In the genomic region with DNA sequence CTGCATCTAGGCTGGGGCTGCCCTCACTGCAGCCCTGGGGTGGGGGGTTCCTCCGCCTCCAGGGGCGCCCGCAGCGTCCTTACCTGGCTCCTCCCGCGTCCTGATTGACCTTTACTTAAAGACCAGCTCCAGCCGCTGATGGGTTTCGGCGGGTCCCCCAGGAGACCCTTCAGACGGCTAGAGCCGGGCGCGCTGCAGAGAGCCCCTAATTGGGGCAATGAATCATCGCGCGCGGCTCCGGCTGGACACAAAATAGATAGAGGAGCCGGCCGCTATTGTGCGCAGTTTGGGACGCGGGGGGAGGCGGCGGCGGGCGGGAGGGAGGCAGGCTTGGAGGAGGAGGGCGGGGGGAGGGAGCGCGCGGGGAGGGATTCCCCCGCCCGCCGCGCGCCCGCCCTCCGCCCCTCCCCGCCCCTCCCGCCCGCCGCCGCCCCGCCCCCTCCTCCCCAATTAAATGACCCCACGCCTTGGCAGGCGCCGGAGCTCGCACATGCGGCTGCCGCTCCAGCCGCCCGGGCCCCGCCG, we compare ENCODE assay signal across 9 cellular contexts. TPM values are rescaled to one million over a fixed set of nuclear protein-coding genes. Genes with fewer than 3 reads are reported as not detected.
DNase-seq lines count a peak whose midpoint lies in the region; ATAC-seq and TF ChIP-seq lines count a peak whose summit lies in the region.
"Had no signal": no experiment of that assay in that cellular context is flagged by ENCODE, and none has a peak within 500 bp of the region (broad histone marks: within the 10 kb centered on the region; RNA-seq: fewer than 3 reads in every experiment).

No MANE protein-coding gene starts in this region.

- H3K4me2 ChIP-seq in HCT116 (ENCODE audit: low read length), result peak overlapping the region; percentile 80

- peak overlapping the region; percentile 65 for H2AFZ ChIP-seq in HCT116 (ENCODE audit: low read depth, low read length, poor library complexity, severe bottlenecking)

- no peaks in the 10 kb centered on the region for H4K20me1 ChIP-seq in HCT116 (ENCODE audit: insufficient read depth)

- peaks cover 26% of the 10 kb centered on the region for H3K79me2 ChIP-seq in HCT116 (ENCODE audit: insufficient read depth, low read length)

- H3K9me2 ChIP-seq in HCT116 (ENCODE audit: insufficient read depth), result no peaks in the 10 kb centered on the region

- TF ChIP-seq CTCF in BE2C (IDR thresholded peaks at IDR 0.05; ENCODE audit: low read depth, low read length) (no peak; the same call in 1 of the 2 replicates), HCT116 (IDR thresholded peaks at IDR 0.05 in 2 of 3, conservative IDR thresholded peaks at IDR 0.05 in 1 of 3; ENCODE audit: borderline replicate concordance in 1 of 3, insufficient read depth in 1 of 3, low read depth in 2 of 3, low read length in 2 of 3) (0 out of 6 replicates have a peak, but pooled peaks of 2 of the 3 experiments have one; percentile 9 to 19), breast epithelium (IDR thresholded peaks at IDR 0.05) (no peak), lower lobe of right lung (IDR thresholded peaks at IDR 0.05) (no peak)

- intact Hi-C loops in HCT116 (cut with micrococcal nuclease) (no loop called here), breast epithelium (cut with DNase I; ENCODE audit: low total_unique reads) (no loop called here), lower lobe of right lung (cut with DNase I) (no loop called here), aorta (cut with DNase I) (loop anchor here (5.0 to 10.0 kb wide), 3 partner anchors 34 to 54 kb away; a partner anchor contains a TSS)

- POLR2A ChIA-PET in HCT116 (lab: Charles Lee), result no interaction called here

- no peak overlapping the region for H3K27ac ChIP-seq in HCT116 (ENCODE audit: low read depth, low read length)
- H3K27ac ChIP-seq in breast epithelium, result no peak overlapping the region
- H3K27ac ChIP-seq in lower lobe of right lung, result no peak overlapping the region
- H3K27ac ChIP-seq in aorta (ENCODE audit: low read depth in 1 of 2, low read length in 2 of 2), result no peak overlapping the region

- H3K9me3 ChIP-seq in BE2C, result no peaks in the 10 kb centered on the region
- H3K9me3 ChIP-seq in HCT116 (ENCODE audit: control insufficient read depth in 1 of 2, insufficient read depth in 1 of 2, low read depth in 1 of 2, low read length in 2 of 2), result no peaks in the 10 kb centered on the region
- H3K9me3 ChIP-seq in breast epithelium, result no peaks in the 10 kb centered on the region
- H3K9me3 ChIP-seq in lower lobe of right lung, result no peaks in the 10 kb centered on the region
- no peaks in the 10 kb centered on the region for H3K9me3 ChIP-seq in aorta (ENCODE audit: control insufficient read depth, low read length)

- DNase-seq in BE2C, result peak; percentile 78
- DNase-seq in HCT116 (ENCODE audit: low read depth, low spot score), result no peak
- DNase-seq in breast epithelium (ENCODE audit: low spot score in 2 of 2), result no peak
- DNase-seq in lower lobe of right lung, result peak; percentile 48
- DNase-seq in aorta, result peak; percentile 70 to 90
- no peak for DNase-seq in SW 1271 (lab: John Stamatoyannopoulos, UW)
- no peak for DNase-seq in pons (ENCODE audit: low spot score)
- no peak for DNase-seq in activated CD8-positive, alpha-beta memory T cell treated with anti-CD3 and anti-CD28 coated beads, Interleukin-2, amount 50 U/mL, for 48 hours

- H3K4me1 ChIP-seq in BE2C (peaks cover 27% of the 10 kb centered on the region), HCT116 (ENCODE audit: control insufficient read depth in 1 of 2, insufficient read depth in 2 of 2, low read length in 2 of 2) (peaks cover 35 to 54% of the 10 kb centered on the region in 2 experiments), breast epithelium (no peaks in the 10 kb centered on the region), lower lobe of right lung (peaks cover 63% of the 10 kb centered on the region), aorta (ENCODE audit: control insufficient read depth in 1 of 2, insufficient read depth in 2 of 2, low read length in 2 of 2) (no peaks in the 10 kb centered on the region)

- ATAC-seq in HCT116 (peak; percentile 49), lower lobe of right lung (no peak), aorta (ENCODE audit: low FRiP score) (no peak)

- H3K36me3 ChIP-seq in BE2C (no peaks in the 10 kb centered on the region), HCT116 (ENCODE audit: control insufficient read depth in 1 of 2, insufficient read depth in 2 of 2, low read length in 2 of 2) (no peaks in the 10 kb centered on the region), breast epithelium (no peaks in the 10 kb centered on the region), lower lobe of right lung (no peaks in the 10 kb centered on the region), aorta (ENCODE audit: control insufficient read depth in 1 of 2, insufficient read depth in 2 of 2, low read length in 1 of 2) (no peaks in the 10 kb centered on the region)

- no peak for TF ChIP-seq RAD21 in HCT116 (IDR thresholded peaks at IDR 0.05; ENCODE audit: low read depth)

- no peak overlapping the region; the same call in 1 of the 2 replicates for H3K9ac ChIP-seq in HCT116 (ENCODE audit: low read length)

- CTCF ChIA-PET in HCT116 (lab: Charles Lee), result no interaction called here

- WGBS in aorta, 2 donors, result 8 to 16% methylated on average over 18 to 52 of the region's 54 CpGs

- RAD21 ChIA-PET in HCT116 (lab: Charles Lee; ENCODE audit: low non-redundant PET in 1 of 2, low total read pairs in 2 of 2, uncharacterized antibody in 2 of 2, unreplicated experiment in 2 of 2), result no interaction called here

- TF ChIP-seq POLR2A in HCT116 (IDR thresholded peaks at IDR 0.05; ENCODE audit: borderline replicate concordance, extremely low read depth, insufficient read depth, insufficient read length), result no peak
- TF ChIP-seq POLR2A in breast epithelium (IDR thresholded peaks at IDR 0.05), result no peak

- BruUV-seq in HCT116 (replicated peaks; lab: Mats Ljungman, UMichigan), result no TSS peak

- H3K4me3 ChIP-seq in BE2C (ENCODE audit: low read depth, low read length) (peak overlapping the region; percentile 38), HCT116 (replicated peaks in 1 of 2; ENCODE audit: low read depth in 1 of 2, low read length in 2 of 2) (peak overlapping the region; percentile 25 to 45), breast epithelium (peak overlapping the region; percentile 14 to 50 (median 39)), lower lobe of right lung (peak overlapping the region; percentile 42), aorta (ENCODE audit: low read length in 2 of 2) (peak overlapping the region in 1 of 2 donors; percentile 45)

- H3K27me3 ChIP-seq in BE2C (no peaks in the 10 kb centered on the region), HCT116 (ENCODE audit: insufficient read depth, low read length) (no peaks in the 10 kb centered on the region), breast epithelium (peaks cover 0 to 6% of the 10 kb centered on the region in 2 donors), lower lobe of right lung (ENCODE audit: low read depth) (peaks cover 29% of the 10 kb centered on the region), aorta (ENCODE audit: control insufficient read depth in 1 of 2, insufficient read depth in 2 of 2, low read length in 1 of 2) (no peaks in the 10 kb centered on the region)

TF ChIP-seq in HCT116, 20 proteins besides CTCF, POLR2A, EP300 and RAD21:
- TF ChIP-seq CBX3 (IDR thresholded peaks at IDR 0.05; ENCODE audit: low read depth), result no peak
- TF ChIP-seq, protein P1, sequence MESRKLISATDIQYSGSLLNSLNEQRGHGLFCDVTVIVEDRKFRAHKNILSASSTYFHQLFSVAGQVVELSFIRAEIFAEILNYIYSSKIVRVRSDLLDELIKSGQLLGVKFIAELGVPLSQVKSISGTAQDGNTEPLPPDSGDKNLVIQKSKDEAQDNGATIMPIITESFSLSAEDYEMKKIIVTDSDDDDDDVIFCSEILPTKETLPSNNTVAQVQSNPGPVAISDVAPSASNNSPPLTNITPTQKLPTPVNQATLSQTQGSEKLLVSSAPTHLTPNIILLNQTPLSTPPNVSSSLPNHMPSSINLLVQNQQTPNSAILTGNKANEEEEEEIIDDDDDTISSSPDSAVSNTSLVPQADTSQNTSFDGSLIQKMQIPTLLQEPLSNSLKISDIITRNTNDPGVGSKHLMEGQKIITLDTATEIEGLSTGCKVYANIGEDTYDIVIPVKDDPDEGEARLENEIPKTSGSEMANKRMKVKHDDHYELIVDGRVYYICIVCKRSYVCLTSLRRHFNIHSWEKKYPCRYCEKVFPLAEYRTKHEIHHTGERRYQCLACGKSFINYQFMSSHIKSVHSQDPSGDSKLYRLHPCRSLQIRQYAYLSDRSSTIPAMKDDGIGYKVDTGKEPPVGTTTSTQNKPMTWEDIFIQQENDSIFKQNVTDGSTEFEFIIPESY (IDR thresholded peaks at IDR 0.05; ENCODE audit: extremely low read depth, insufficient replicate concordance, low read length), result no peak
- no peak for TF ChIP-seq ELF1 (IDR thresholded peaks at IDR 0.05; ENCODE audit: borderline replicate concordance, low read depth)
- no peak for TF ChIP-seq YY1 (IDR thresholded peaks at IDR 0.05; ENCODE audit: extremely low read depth, insufficient replicate concordance, low read depth, low read length)
- TF ChIP-seq EZH2 (IDR thresholded peaks at IDR 0.05), result no peak

RNA-seq across cellular contexts. Expression of a gene that starts 56.5 kb away (rescaled TPM):
- polyA plus RNA-seq in BE2C (2012; ENCODE audit: insufficient read depth, insufficient read length, low read depth), result not detected
- 0.27 TPM for total RNA-seq in HCT116 (2021; ENCODE audit: unreplicated experiment)
- polyA plus RNA-seq in HCT116 (2012), result 0.20 and 0.21 TPM in 2 replicates
- not detected for total RNA-seq in breast epithelium
- 12.8 TPM for total RNA-seq in lower lobe of right lung
- total RNA-seq in aorta, result under 1 TPM in 1 of 2 donors, not detected in 1; 0.57 TPM
- not detected for polyA plus RNA-seq in aorta
- total RNA-seq: bronchial epithelial cell had no signal

Comparison
In these comparisons a context has a peak if more than half of its experiments do, and no peak if none do; other contexts are left out.
1. DNase-seq: peak in BE2C (single experiment), lower lobe of right lung (single experiment) and aorta (2 of 2); none in HCT116 (single experiment), breast epithelium (0 of 2), SW 1271 (0 of 2), pons (single experiment) and activated CD8-positive, alpha-beta memory T cell treated with anti-CD3 and anti-CD28 coated beads, Interleukin-2, amount 50 U/mL, for 48 hours (single experiment).
2. CTCF ChIP-seq: peak in HCT116 (2 of 3); none in BE2C (single experiment), breast epithelium (0 of 3) and lower lobe of right lung (single experiment).
3. intact Hi-C loops: an anchor here in aorta (5.0 to 10.0 kb wide); none called in HCT116, breast epithelium and lower lobe of right lung.